ENCODE assay signal across 8 cellular contexts in the genomic region with DNA sequence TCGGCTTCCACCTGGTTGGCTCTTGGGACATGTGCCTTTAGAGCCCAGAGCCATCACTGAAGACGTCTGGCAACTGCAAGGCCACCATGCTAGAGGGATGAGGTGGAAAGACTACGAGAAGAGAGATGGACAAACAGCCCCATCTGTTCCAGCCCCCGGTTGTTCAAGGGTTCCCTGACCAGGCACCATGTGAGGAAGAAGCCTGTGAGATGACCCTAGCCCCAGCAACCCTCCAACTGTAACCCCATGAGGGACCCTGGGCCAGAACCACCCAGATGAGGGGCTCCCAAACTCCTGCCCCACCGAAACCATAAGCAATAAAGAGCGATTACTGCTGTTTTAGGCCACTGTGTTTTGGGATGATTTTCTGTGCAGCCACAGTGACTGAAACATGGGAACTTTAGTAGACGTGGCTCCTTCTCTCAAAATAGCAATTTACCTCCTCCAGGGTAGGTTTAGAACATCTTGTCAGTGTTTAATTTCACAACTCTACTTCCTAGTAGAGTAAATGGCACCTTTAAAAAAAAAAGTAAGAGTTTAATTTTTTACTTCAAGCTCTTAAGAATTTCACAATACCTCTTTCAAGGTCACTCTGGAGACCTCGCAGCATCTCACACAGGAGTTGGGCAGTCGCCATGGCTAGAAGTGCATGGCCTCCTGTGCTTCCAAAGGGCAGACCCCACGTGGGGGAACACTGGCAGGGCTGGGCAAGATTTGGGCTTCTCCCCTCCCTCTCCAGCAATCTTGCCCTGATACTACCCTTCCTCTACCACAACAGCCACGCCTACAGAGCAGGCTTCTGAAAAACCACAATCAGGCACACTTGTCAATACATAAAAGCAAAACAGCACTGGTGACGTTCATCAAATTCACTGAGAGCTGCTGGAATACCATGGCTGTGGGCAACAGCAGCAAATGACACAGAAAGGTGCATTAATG. TPM values are rescaled to one million over a fixed set of nuclear protein-coding genes. Genes with fewer than 3 reads are reported as not detected.
DNase-seq lines count a peak whose midpoint lies in the region; ATAC-seq, FAIRE-seq and TF ChIP-seq lines count a peak whose summit lies in the region.

No MANE protein-coding gene starts in this region.

- H3K27me3 ChIP-seq in DND-41 (ENCODE audit: insufficient read depth, low read length, poor library complexity) (no peaks in the 10 kb centered on the region), adrenal gland (no peaks in the 10 kb centered on the region), ovary (no peaks in the 10 kb centered on the region)

- ATAC-seq in DND-41 (ENCODE audit: insufficient read depth, low read depth) = peak; percentile 66
- no peak for ATAC-seq in GM19328 (IDR thresholded peaks at IDR 0.05; ENCODE audit: unreplicated experiment)

- H3K4me2 ChIP-seq in DND-41 (ENCODE audit: insufficient read depth, low read length) = peak overlapping the region; percentile 65

- H3K36me3 ChIP-seq in DND-41 (ENCODE audit: insufficient read depth, low read length) = no peaks in the 10 kb centered on the region
- no peaks in the 10 kb centered on the region for H3K36me3 ChIP-seq in adrenal gland (replicated peaks in 1 of 2)
- no peaks in the 10 kb centered on the region for H3K36me3 ChIP-seq in ovary

- H2AFZ ChIP-seq in DND-41 (ENCODE audit: low read depth, low read length) = no peak overlapping the region

- 55 to 64% (median 58%) methylated on average over 11 to 12 of the region's 12 CpGs for WGBS in adrenal gland, 4 donors
- 50 to 60% (median 53%) methylated on average over 12 of the region's 12 CpGs for WGBS in ovary, 3 donors

- no peak for TF ChIP-seq POLR2A in adrenal gland (IDR thresholded peaks at IDR 0.05)
- no peak for TF ChIP-seq POLR2A in ovary (IDR thresholded peaks at IDR 0.05)

- FAIRE-seq in HTR-8/SVneo (lab: Jason Lieb, UNC) = no peak

- H3K9me3 ChIP-seq in DND-41 (ENCODE audit: insufficient read depth, low read length, severe bottlenecking) = no peaks in the 10 kb centered on the region
- H3K9me3 ChIP-seq in adrenal gland (replicated peaks in 1 of 3) = no peaks in the 10 kb centered on the region
- no peaks in the 10 kb centered on the region for H3K9me3 ChIP-seq in ovary

- H3K4me3 ChIP-seq in DND-41 (ENCODE audit: low read depth in 1 of 2, low read length in 2 of 2) (peak overlapping the region in 1 of 2 experiments; percentile 21; a peak in 2 of 4 replicates), adrenal gland (no peak overlapping the region), ovary (no peak overlapping the region)

- intact Hi-C loops in adrenal gland (cut with DNase I) (no loop called here), ovary (cut with DNase I) (no loop called here)

- H3K79me2 ChIP-seq in DND-41 (ENCODE audit: insufficient read depth, low read length) = no peaks in the 10 kb centered on the region

- H3K4me1 ChIP-seq in DND-41 (ENCODE audit: insufficient read depth, low read length) (peaks cover 68% of the 10 kb centered on the region), adrenal gland (replicated peaks in 1 of 2) (peaks cover 8 to 9% of the 10 kb centered on the region in 2 donors), ovary (ENCODE audit: insufficient read depth) (peaks cover 11% of the 10 kb centered on the region)

- TF ChIP-seq EP300 in ovary (IDR thresholded peaks at IDR 0.05) = no peak

- DNase-seq in DND-41 (peak; percentile 85), T-helper 9 cell (peak; percentile 59), adrenal gland (peak; percentile 56 to 85 (median 78)), ovary (peak; percentile 68 to 87 (median 85)), cerebellar cortex (ENCODE audit: low spot score) (no peak), HTR-8/SVneo (ENCODE audit: insufficient read length, low spot score) (no peak), GDM1 (lab: John Stamatoyannopoulos, UW) (no peak)

- TF ChIP-seq CTCF in DND-41 (IDR thresholded peaks at IDR 0.05; ENCODE audit: borderline replicate concordance, extremely low read depth, low read length, poor library complexity, severe bottlenecking) = no peak
- TF ChIP-seq CTCF in adrenal gland (IDR thresholded peaks at IDR 0.05) = no peak
- TF ChIP-seq CTCF in ovary (IDR thresholded peaks at IDR 0.05) = no peak

- peak overlapping the region; percentile 68 for H3K27ac ChIP-seq in DND-41 (ENCODE audit: low read length)
- peak overlapping the region in 3 of 5 donors; percentile 38 to 64 (median 39) for H3K27ac ChIP-seq in adrenal gland
- peak overlapping the region in 1 of 2 donors; percentile 72 for H3K27ac ChIP-seq in ovary

- H3K9ac ChIP-seq in DND-41 (ENCODE audit: low read depth, low read length) = no peak overlapping the region

- H4K20me1 ChIP-seq in DND-41 (ENCODE audit: insufficient read depth, low read length) = peaks cover 7% of the 10 kb centered on the region

RNA-seq across cellular contexts. Expression of a gene that starts 48.8 kb away (rescaled TPM):
- total RNA-seq in adrenal gland (10 to 100 TPM in 5 of 8 donors, 1 to 10 TPM in 3; 3.6 to 15.5 (median 10.5) TPM), ovary (1 to 10 TPM in 4 of 7 donors, under 1 TPM in 3; 0.24 to 2.3 (median 1.5) TPM)
- polyA plus RNA-seq in adrenal gland (10 to 100 TPM in 1 of 3 donors, 1 to 10 TPM in 2; 6.5 to 21.6 (median 7.5) TPM), ovary (1 to 10 TPM; 1.0 to 3.6 TPM)

Comparison
In these comparisons a context has a peak if more than half of its experiments do, and no peak if none do; other contexts are left out.
1. DNase-seq: peak in DND-41 (single experiment), T-helper 9 cell (single experiment), adrenal gland (7 of 7) and ovary (5 of 5); none in cerebellar cortex (single experiment), HTR-8/SVneo (single experiment) and GDM1 (single experiment).